ENCODE assay signal across 23 cellular contexts in the genomic region with DNA sequence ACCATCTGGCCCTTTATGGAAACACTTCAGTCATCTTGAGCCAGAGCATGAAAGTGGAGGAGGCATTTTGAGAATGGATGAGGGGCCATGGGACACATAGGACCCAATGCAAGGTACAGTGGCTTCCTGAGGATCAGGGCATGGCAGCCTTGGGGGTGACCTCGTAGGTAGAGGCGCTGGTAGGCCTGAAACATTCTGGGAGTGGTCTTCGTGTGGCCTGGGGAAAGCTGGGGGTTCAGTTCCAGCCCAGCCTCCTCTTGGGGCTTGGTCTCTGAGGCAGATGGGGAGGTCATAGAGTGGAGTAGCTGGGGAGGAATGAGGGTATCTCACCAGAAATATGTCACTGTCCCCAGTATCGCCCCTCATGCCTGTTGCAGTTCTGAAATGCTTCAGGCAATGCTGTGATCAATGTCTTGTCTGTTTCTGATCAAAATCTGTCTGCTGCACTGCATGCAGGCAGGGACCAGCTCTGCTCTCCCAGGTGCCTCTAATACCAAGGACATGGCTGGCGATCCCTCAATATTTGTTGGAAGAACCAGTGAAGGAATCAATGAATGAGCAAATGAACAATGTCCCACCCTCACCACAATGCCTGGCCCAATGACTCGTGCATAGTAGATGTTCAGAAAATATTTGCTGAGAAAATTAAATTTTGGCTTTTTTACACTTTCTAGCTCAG.
DNase-seq lines count a peak whose midpoint lies in the region; ATAC-seq, FAIRE-seq and TF ChIP-seq lines count a peak whose summit lies in the region.
"Had no signal": no experiment of that assay in that cellular context is flagged by ENCODE, and none has a peak within 500 bp of the region (broad histone marks: within the 10 kb centered on the region; RNA-seq: fewer than 3 reads in every experiment).

No MANE protein-coding gene starts in this region.

- H2AFZ ChIP-seq in HepG2 (ENCODE audit: low read length) = no peak overlapping the region

- ATAC-seq in heart left ventricle (no peak), HepG2 (no peak), upper lobe of right lung (no peak)
- ATAC-seq: Panc1 had no signal

- TF ChIP-seq CTCF in heart left ventricle (IDR thresholded peaks at IDR 0.05) (no peak), HepG2 (CRISPR knock-in tag; IDR thresholded peaks at IDR 0.05) (no peak), upper lobe of right lung (IDR thresholded peaks at IDR 0.05) (no peak), GM13977 (IDR thresholded peaks at IDR 0.05; ENCODE audit: extremely low read depth, insufficient read depth, missing control alignments) (no peak)

- no peaks in the 10 kb centered on the region for H3K9me3 ChIP-seq in heart left ventricle
- no peaks in the 10 kb centered on the region for H3K9me3 ChIP-seq in HepG2 (ENCODE audit: low read length)
- H3K9me3 ChIP-seq in upper lobe of right lung = no peaks in the 10 kb centered on the region
- H3K9me3 ChIP-seq: MG63, stomach had no signal

- H3K27ac ChIP-seq in heart left ventricle = peak overlapping the region in 1 of 12 donors; percentile 84
- H3K27ac ChIP-seq in HepG2 (ENCODE audit: extremely low read length, insufficient read depth, low read length) = no peak overlapping the region
- no peak overlapping the region for H3K27ac ChIP-seq in upper lobe of right lung
- H3K27ac ChIP-seq: cardiac muscle cell had no signal

- no peak overlapping the region for H3K4me3 ChIP-seq in heart left ventricle
- no peak overlapping the region for H3K4me3 ChIP-seq in HepG2 (replicated peaks in 1 of 3; ENCODE audit: insufficient read depth in 1 of 3, low read depth in 2 of 3, low read length in 3 of 3)
- no peak overlapping the region for H3K4me3 ChIP-seq in upper lobe of right lung
- H3K4me3 ChIP-seq: cardiac muscle cell, lung, MG63, stomach had no signal

- no peaks in the 10 kb centered on the region for H3K79me2 ChIP-seq in HepG2 (ENCODE audit: insufficient read depth, low read length)

- CTCF ChIA-PET in HepG2 (lab: Yijun Ruan, JAX; ENCODE audit: low intra/inter-chr PET ratio, low total read pairs) = no interaction called here

- no peak overlapping the region for H3K4me2 ChIP-seq in HepG2 (ENCODE audit: low read depth, low read length)

- peak; percentile 59 for DNase-seq in cardiac septum (ENCODE audit: low spot score)
- no peak for DNase-seq in heart left ventricle
- DNase-seq in activated CD8-positive, alpha-beta memory T cell treated with anti-CD3 and anti-CD28 coated beads, Interleukin-2, amount 50 U/mL, for 48 hours = peak; percentile 17
- no peak for DNase-seq in HepG2 (ENCODE audit: low spot score)
- peak; percentile 18 for DNase-seq in upper lobe of right lung
- DNase-seq in GM13977 (ENCODE audit: low spot score) = no peak
- no peak for DNase-seq in UCSD-AML1 (lab: John Stamatoyannopoulos, UW; ENCODE audit: unreplicated experiment)
- no peak for DNase-seq in NCI-H1105 treated with DMSO at 0.1 percent for 48 hours (lab: John Stamatoyannopoulos, UW)
- DNase-seq: ACHN; activated CD4-positive, alpha-beta T cell treated with anti-CD3 and anti-CD28 coated beads, Interleukin-2, amount 50 U/mL, for 4 hours; activated naive CD4-positive, alpha-beta T cell treated with anti-CD3 and anti-CD28 coated beads for 36 hours; amygdala; C1 segment of cervical spinal cord; Calu3; MG63; NCI-H1436; NCI-H510A; stimulated activated CD4-positive, alpha-beta T cell treated with anti-CD3 and anti-CD28 coated beads, Interleukin-12 subunit alpha, Interleukin-12 subunit beta, amount 100 ng/mL, for 4 hours had no signal

- H3K27me3 ChIP-seq in heart left ventricle (no peaks in the 10 kb centered on the region), HepG2 (ENCODE audit: control insufficient read depth in 1 of 2, insufficient read depth in 2 of 2, low read length in 2 of 2) (no peaks in the 10 kb centered on the region), upper lobe of right lung (no peaks in the 10 kb centered on the region)
- H3K27me3 ChIP-seq: cardiac muscle cell, MG63, stomach had no signal

- no peak overlapping the region for H3K9ac ChIP-seq in HepG2 (ENCODE audit: insufficient read depth, low read depth, low read length)

- POLR2A ChIA-PET in HepG2 (lab: Yijun Ruan, JAX) = no interaction called here

- no peak for TF ChIP-seq POLR2A in heart left ventricle (IDR thresholded peaks at IDR 0.05)
- TF ChIP-seq POLR2A in HepG2 (IDR thresholded peaks at IDR 0.05; ENCODE audit: insufficient read depth in 1 of 2, low read depth in 2 of 2, low read length in 2 of 2) = peak in 1 of 2 experiments; percentile 18; a peak in 1 of 4 replicates

- peaks cover 0 to 22% (median 0%) of the 10 kb centered on the region in 12 donors for H3K4me1 ChIP-seq in heart left ventricle
- H3K4me1 ChIP-seq in HepG2 (ENCODE audit: insufficient read depth, low read length) = peaks cover 53% of the 10 kb centered on the region
- no peaks in the 10 kb centered on the region for H3K4me1 ChIP-seq in upper lobe of right lung

- WGBS in heart left ventricle, 4 donors = 83 to 96% (median 87%) methylated on average over 6 of the region's 6 CpGs
- WGBS in HepG2 (ENCODE audit: low lambda C conversion rate) = 82% methylated on average over 6 of the region's 6 CpGs

- no TSS peak for BruUV-seq in HepG2 (replicated peaks; lab: Mats Ljungman, UMichigan)

- H3K36me3 ChIP-seq in heart left ventricle (peaks cover 0 to 12% (median 0%) of the 10 kb centered on the region in 9 donors), HepG2 (replicated peaks in 1 of 2; ENCODE audit: control insufficient read depth in 1 of 2, insufficient read depth in 2 of 2, low read length in 2 of 2) (peaks cover 7 to 10% of the 10 kb centered on the region in 2 experiments; a peak in 3 of 5 replicates), upper lobe of right lung (peaks cover 12% of the 10 kb centered on the region)
- H3K36me3 ChIP-seq: cardiac muscle cell had no signal

- in situ Hi-C loops in HepG2 (cut with HindIII; ENCODE audit: extremely low pct_ligation_motif_present, low pct_unique_long_range_greater_than_20kb) (no loop called here), GM13977 (cut with MboI; ENCODE audit: low pct_unique_long_range_greater_than_20kb, low sequenced_read_pairs, unreplicated experiment) (no loop called here)

- FAIRE-seq in HepG2 (lab: Jason Lieb, UNC) = no peak
- FAIRE-seq: keratinocyte had no signal

- TF ChIP-seq EP300 in HepG2 (IDR thresholded peaks at IDR 0.05; ENCODE audit: low read depth in 2 of 2, low read length in 2 of 2) (no peak), HepG2 (CRISPR knock-in tag; IDR thresholded peaks at IDR 0.05; ENCODE audit: borderline replicate concordance) (no peak)

- intact Hi-C loops in cardiac septum (cut with DNase I) (no loop called here), heart left ventricle (cut with DNase I) (loop anchor here in 1 of 10 donors (5.0 kb wide), 1 partner anchor 260 kb away; no protein-coding TSS in a partner anchor), HepG2 (cut with micrococcal nuclease; ENCODE audit: unreplicated experiment) (no loop called here), upper lobe of right lung (cut with DNase I) (no loop called here)

- no peak for TF ChIP-seq RAD21 in HepG2 (CRISPR knock-in tag; IDR thresholded peaks at IDR 0.05)

- peaks cover 9% of the 10 kb centered on the region; the same call in 1 of the 2 replicates for H4K20me1 ChIP-seq in HepG2 (ENCODE audit: insufficient read depth, low read length)

TF ChIP-seq in HepG2, 621 proteins besides CTCF, POLR2A, EP300 and RAD21:
- no peak for TF ChIP-seq KLF15 (CRISPR knock-in tag; IDR thresholded peaks at IDR 0.05; ENCODE audit: borderline replicate concordance)
- TF ChIP-seq CBX2 (IDR thresholded peaks at IDR 0.05; ENCODE audit: low read depth, low read length) = no peak
- no peak for TF ChIP-seq CBX2 (CRISPR knock-in tag; IDR thresholded peaks at IDR 0.05; ENCODE audit: low read depth)
- TF ChIP-seq ZC3H13 (CRISPR knock-in tag; IDR thresholded peaks at IDR 0.05) = peak; percentile 25; the same call in 1 of the 2 replicates
TF ChIP-seq in HepG2: peak in this region for 1.

Comparison
In these comparisons a context has a peak if more than half of its experiments do, and no peak if none do; other contexts are left out.
1. DNase-seq: peak in cardiac septum (single experiment), activated CD8-positive, alpha-beta memory T cell treated with anti-CD3 and anti-CD28 coated beads, Interleukin-2, amount 50 U/mL, for 48 hours (single experiment) and upper lobe of right lung (single experiment); none in heart left ventricle (0 of 5), HepG2 (single experiment), GM13977 (single experiment), UCSD-AML1 (single experiment) and NCI-H1105 treated with DMSO at 0.1 percent for 48 hours (single experiment).